In genomic region chr3:22029480-22029879, GRCh38 we compare ENCODE assay signal across 7 cellular contexts.
"Had no signal": no experiment of that assay in that cellular context is flagged by ENCODE, and none has a peak within 500 bp of the region (broad histone marks: within the 10 kb centered on the region; RNA-seq: fewer than 3 reads in every experiment).

No MANE protein-coding gene starts in this region.

- DNase-seq: IMR-90, Karpas-422, KBM-7, KG1 had no signal

- H3K4me2 ChIP-seq: KMS-11 had no signal

- H3K27ac ChIP-seq: HL-60, KMS-11 had no signal

- FAIRE-seq: HTR-8/SVneo had no signal

- H3K9ac ChIP-seq: KMS-11 had no signal
